14 cellular contexts compared by ENCODE assay signal in the genomic region with DNA sequence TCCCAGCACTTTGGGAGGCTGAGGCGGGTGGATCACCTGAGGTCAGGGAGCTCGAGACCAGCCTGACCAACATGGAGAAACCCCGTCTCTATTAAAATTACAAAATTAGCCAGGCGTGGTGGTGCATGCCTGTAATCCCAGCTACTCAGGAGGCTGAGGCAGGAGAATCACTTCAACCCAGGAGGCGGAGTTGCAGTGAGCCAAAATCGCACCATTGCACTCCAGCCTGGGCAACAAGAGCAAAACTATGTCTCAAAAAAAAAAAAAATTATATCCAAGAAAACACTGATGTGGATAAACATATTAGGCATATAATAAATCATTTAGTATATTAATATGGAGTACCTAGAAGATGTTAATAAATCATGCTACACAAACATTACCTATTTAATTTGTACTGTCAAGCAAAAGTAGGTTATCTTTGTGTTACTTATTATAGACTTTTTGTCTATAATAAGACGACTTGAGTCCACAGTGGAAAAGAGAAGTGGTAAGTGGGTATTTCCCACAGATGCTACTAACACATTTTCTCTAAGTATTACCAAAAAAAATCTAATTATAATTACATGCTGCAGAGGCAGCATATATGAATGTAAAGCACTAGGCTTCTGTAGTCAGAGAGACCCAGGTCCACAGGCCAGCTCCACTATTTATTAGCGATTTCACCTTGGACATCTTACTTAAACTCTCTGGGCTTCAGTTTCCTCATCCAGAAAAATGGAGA. TPM values are rescaled to one million over a fixed set of nuclear protein-coding genes. Genes with fewer than 3 reads are reported as not detected.
DNase-seq lines count a peak whose midpoint lies in the region; ATAC-seq and TF ChIP-seq lines count a peak whose summit lies in the region.
"Had no signal": no experiment of that assay in that cellular context is flagged by ENCODE, and none has a peak within 500 bp of the region (broad histone marks: within the 10 kb centered on the region; RNA-seq: fewer than 3 reads in every experiment).

No MANE protein-coding gene starts in this region.

- intact Hi-C loops in mammary epithelial cell (cut with micrococcal nuclease) = loop anchor here (10.0 kb wide), 1 partner anchor 210 kb away; the partner anchor contains the start of gene ERLIN1

- ATAC-seq in GM18498 (IDR thresholded peaks at IDR 0.05; ENCODE audit: unreplicated experiment) = peak; percentile 58

- CTCF ChIA-PET in mammary epithelial cell (lab: Charles Lee; ENCODE audit: low non-redundant PET) = interaction anchor here (0.6 kb wide), 1 partner anchor 54 kb away, joined by 8 read pairs; no protein-coding TSS in a partner anchor

- H3K4me3 ChIP-seq in HL-60 (replicated peaks; ENCODE audit: insufficient read depth, low read length) (no peak overlapping the region), mammary epithelial cell (replicated peaks in 1 of 3; ENCODE audit: insufficient read depth in 1 of 3, low read depth in 2 of 3, low read length in 3 of 3) (no peak overlapping the region), skeletal muscle satellite cell (ENCODE audit: low read length) (peak overlapping the region; percentile 47)
- H3K4me3 ChIP-seq: adrenal gland had no signal

- DNase-seq in HL-60 (ENCODE audit: low read depth in 1 of 2, low spot score in 1 of 2) (no peak), mammary epithelial cell (no peak), occipital lobe (lab: John Stamatoyannopoulos, UW) (no peak), NCI-H1417 treated with DMSO at 0.1 percent for 48 hours (lab: John Stamatoyannopoulos, UW) (no peak), NCI-H2107 treated with DMSO at 0.1 percent for 48 hours (lab: John Stamatoyannopoulos, UW; ENCODE audit: unreplicated experiment) (no peak), NCI-H2171 treated with DMSO at 0.1 percent for 48 hours (lab: John Stamatoyannopoulos, UW) (no peak)
- DNase-seq: activated CD8-positive, alpha-beta memory T cell treated with anti-CD3 and anti-CD28 coated beads, Interleukin-2, amount 50 U/mL, for 48 hours; adrenal gland; left cardiac atrium; NCI-H226; stimulated activated CD4-positive, alpha-beta T cell treated with anti-CD3 and anti-CD28 coated beads, Interleukin-1b, Interleukin-23, amount 100 ng/mL, for 48 hours; stimulated activated naive CD4-positive, alpha-beta T cell had no signal

- 98% methylated on average over 5 of the region's 8 CpGs for WGBS in mammary epithelial cell (ENCODE audit: low coverage, missing lambda C conversion rate)

- no peaks in the 10 kb centered on the region for H4K20me1 ChIP-seq in mammary epithelial cell (ENCODE audit: insufficient read depth, low read length)

- H2AFZ ChIP-seq in mammary epithelial cell (ENCODE audit: low read depth, low read length) = no peak overlapping the region

- dilution Hi-C loops in mammary epithelial cell (cut with HindIII; ENCODE audit: low sequenced_read_pairs) = loop anchor here (10.0 kb wide), 1 partner anchor 60 kb away; no protein-coding TSS in a partner anchor

- peaks cover 29% of the 10 kb centered on the region for H3K4me1 ChIP-seq in mammary epithelial cell (ENCODE audit: insufficient read depth, low read length)
- peaks cover 50% of the 10 kb centered on the region for H3K4me1 ChIP-seq in skeletal muscle satellite cell (ENCODE audit: control insufficient read depth, insufficient read depth, low read length)

- H3K27ac ChIP-seq in HL-60 (replicated peaks) (peak overlapping the region; percentile 6; the same call in 1 of the 2 replicates), mammary epithelial cell (ENCODE audit: insufficient read depth, low read depth, low read length) (peak overlapping the region; percentile 95)

- in situ Hi-C loops in mammary epithelial cell (cut with MboI; ENCODE audit: low sequenced_read_pairs in 2 of 2) = no loop called here

- H3K79me2 ChIP-seq in mammary epithelial cell (ENCODE audit: insufficient read depth, low read length) = peaks cover 86% of the 10 kb centered on the region

- TF ChIP-seq CTCF in HL-60 (IDR thresholded peaks at IDR 0.05; ENCODE audit: insufficient read depth, low read length) (no peak), mammary epithelial cell (conservative IDR thresholded peaks at IDR 0.05 in 1 of 2, IDR thresholded peaks at IDR 0.05 in 1 of 2; ENCODE audit: extremely low read depth in 1 of 2, insufficient read depth in 1 of 2, low read depth in 1 of 2, low read length in 2 of 2) (no peak)

- no peak overlapping the region for H3K4me2 ChIP-seq in mammary epithelial cell (ENCODE audit: insufficient read depth, low read depth, low read length)
- peak overlapping the region; percentile 75 for H3K4me2 ChIP-seq in skeletal muscle satellite cell (ENCODE audit: low read length)

- H3K36me3 ChIP-seq in mammary epithelial cell (ENCODE audit: insufficient read depth, low read length) (peaks cover 8% of the 10 kb centered on the region), skeletal muscle satellite cell (ENCODE audit: insufficient read depth, low read length) (peaks cover 16% of the 10 kb centered on the region)

- no peak overlapping the region for H3K9ac ChIP-seq in mammary epithelial cell (ENCODE audit: insufficient read depth, low read length)
- peak overlapping the region; percentile 83 for H3K9ac ChIP-seq in skeletal muscle satellite cell (ENCODE audit: low read depth, low read length)

- H3K27me3 ChIP-seq in HL-60 (ENCODE audit: insufficient read depth, poor library complexity, severe bottlenecking) (no peaks in the 10 kb centered on the region), mammary epithelial cell (ENCODE audit: insufficient read depth, low read length) (no peaks in the 10 kb centered on the region), skeletal muscle satellite cell (ENCODE audit: control insufficient read depth, insufficient read depth, low read length) (no peaks in the 10 kb centered on the region)
- H3K27me3 ChIP-seq: adrenal gland had no signal

- BruUV-seq in mammary epithelial cell (replicated peaks; lab: Mats Ljungman, UMichigan) = no TSS peak

- H3K9me3 ChIP-seq in mammary epithelial cell (replicated peaks; ENCODE audit: insufficient read depth, low read length) = no peaks in the 10 kb centered on the region
- H3K9me3 ChIP-seq in skeletal muscle satellite cell (replicated peaks; ENCODE audit: low read length) = no peaks in the 10 kb centered on the region
- H3K9me3 ChIP-seq: adrenal gland had no signal

RNA-seq across cellular contexts. Expression of gene DNMBP, which starts 34.5 kb away (rescaled TPM):
- 10 to 100 TPM in 1 of 2 donors, 1 to 10 TPM in 1; 8.7 to 17.6 TPM for total RNA-seq in mammary epithelial cell
- polyA plus RNA-seq in mammary epithelial cell = 17.4 TPM
- polyA minus RNA-seq in mammary epithelial cell = 33.6 TPM
- 19.0 and 21.5 TPM in 2 replicates for total RNA-seq in skeletal muscle satellite cell (2012; rRNA removed)
- total RNA-seq in occipital lobe = 2.7 TPM
